In genomic region chr2:178858896-178859628, GRCh38 we compare ENCODE assay signal across 1 cellular context.
TF ChIP-seq lines count a peak whose summit lies in the region.

No MANE protein-coding gene starts in this region.

TF ChIP-seq in GM23338, 12 proteins besides CTCF, POLR2A, EP300 and RAD21:
- TF ChIP-seq, protein P1, sequence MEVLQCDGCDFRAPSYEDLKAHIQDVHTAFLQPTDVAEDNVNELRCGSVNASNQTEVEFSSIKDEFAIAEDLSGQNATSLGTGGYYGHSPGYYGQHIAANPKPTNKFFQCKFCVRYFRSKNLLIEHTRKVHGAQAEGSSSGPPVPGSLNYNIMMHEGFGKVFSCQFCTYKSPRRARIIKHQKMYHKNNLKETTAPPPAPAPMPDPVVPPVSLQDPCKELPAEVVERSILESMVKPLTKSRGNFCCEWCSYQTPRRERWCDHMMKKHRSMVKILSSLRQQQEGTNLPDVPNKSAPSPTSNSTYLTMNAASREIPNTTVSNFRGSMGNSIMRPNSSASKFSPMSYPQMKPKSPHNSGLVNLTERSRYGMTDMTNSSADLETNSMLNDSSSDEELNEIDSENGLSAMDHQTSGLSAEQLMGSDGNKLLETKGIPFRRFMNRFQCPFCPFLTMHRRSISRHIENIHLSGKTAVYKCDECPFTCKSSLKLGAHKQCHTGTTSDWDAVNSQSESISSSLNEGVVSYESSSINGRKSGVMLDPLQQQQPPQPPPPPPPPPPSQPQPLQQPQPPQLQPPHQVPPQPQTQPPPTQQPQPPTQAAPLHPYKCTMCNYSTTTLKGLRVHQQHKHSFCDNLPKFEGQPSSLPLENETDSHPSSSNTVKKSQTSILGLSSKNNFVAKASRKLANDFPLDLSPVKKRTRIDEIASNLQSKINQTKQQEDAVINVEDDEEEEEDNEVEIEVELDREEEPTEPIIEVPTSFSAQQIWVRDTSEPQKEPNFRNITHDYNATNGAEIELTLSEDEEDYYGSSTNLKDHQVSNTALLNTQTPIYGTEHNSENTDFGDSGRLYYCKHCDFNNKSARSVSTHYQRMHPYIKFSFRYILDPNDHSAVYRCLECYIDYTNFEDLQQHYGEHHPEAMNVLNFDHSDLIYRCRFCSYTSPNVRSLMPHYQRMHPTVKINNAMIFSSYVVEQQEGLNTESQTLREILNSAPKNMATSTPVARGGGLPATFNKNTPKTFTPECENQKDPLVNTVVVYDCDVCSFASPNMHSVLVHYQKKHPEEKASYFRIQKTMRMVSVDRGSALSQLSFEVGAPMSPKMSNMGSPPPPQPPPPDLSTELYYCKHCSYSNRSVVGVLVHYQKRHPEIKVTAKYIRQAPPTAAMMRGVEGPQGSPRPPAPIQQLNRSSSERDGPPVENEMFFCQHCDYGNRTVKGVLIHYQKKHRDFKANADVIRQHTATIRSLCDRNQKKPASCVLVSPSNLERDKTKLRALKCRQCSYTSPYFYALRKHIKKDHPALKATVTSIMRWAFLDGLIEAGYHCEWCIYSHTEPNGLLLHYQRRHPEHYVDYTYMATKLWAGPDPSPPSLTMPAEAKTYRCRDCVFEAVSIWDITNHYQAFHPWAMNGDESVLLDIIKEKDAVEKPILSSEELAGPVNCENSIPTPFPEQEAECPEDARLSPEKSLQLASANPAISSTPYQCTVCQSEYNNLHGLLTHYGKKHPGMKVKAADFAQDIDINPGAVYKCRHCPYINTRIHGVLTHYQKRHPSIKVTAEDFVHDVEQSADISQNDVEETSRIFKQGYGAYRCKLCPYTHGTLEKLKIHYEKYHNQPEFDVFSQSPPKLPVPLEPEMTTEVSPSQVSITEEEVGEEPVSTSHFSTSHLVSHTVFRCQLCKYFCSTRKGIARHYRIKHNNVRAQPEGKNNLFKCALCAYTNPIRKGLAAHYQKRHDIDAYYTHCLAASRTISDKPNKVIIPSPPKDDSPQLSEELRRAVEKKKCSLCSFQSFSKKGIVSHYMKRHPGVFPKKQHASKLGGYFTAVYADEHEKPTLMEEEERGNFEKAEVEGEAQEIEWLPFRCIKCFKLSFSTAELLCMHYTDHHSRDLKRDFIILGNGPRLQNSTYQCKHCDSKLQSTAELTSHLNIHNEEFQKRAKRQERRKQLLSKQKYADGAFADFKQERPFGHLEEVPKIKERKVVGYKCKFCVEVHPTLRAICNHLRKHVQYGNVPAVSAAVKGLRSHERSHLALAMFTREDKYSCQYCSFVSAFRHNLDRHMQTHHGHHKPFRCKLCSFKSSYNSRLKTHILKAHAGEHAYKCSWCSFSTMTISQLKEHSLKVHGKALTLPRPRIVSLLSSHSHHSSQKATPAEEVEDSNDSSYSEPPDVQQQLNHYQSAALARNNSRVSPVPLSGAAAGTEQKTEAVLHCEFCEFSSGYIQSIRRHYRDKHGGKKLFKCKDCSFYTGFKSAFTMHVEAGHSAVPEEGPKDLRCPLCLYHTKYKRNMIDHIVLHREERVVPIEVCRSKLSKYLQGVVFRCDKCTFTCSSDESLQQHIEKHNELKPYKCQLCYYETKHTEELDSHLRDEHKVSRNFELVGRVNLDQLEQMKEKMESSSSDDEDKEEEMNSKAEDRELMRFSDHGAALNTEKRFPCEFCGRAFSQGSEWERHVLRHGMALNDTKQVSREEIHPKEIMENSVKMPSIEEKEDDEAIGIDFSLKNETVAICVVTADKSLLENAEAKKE (CRISPR knock-in tag; IDR thresholded peaks at IDR 0.05), result no peak
- TF ChIP-seq CREB1 (CRISPR knock-in tag; IDR thresholded peaks at IDR 0.05; ENCODE audit: low read depth) (no peak), ZNF331 (CRISPR knock-in tag; IDR thresholded peaks at IDR 0.05; ENCODE audit: low read depth) (no peak), EZH2phosphoT487 (IDR thresholded peaks at IDR 0.05; ENCODE audit: unreplicated experiment) (no peak), ETS1 (IDR thresholded peaks at IDR 0.05) (no peak), EZH2 (IDR thresholded peaks at IDR 0.05; ENCODE audit: low read depth, unreplicated experiment) (no peak), NANOG (IDR thresholded peaks at IDR 0.05; ENCODE audit: borderline replicate concordance) (no peak), REST (IDR thresholded peaks at IDR 0.05; ENCODE audit: unreplicated experiment) (no peak)
